In the genomic region with DNA sequence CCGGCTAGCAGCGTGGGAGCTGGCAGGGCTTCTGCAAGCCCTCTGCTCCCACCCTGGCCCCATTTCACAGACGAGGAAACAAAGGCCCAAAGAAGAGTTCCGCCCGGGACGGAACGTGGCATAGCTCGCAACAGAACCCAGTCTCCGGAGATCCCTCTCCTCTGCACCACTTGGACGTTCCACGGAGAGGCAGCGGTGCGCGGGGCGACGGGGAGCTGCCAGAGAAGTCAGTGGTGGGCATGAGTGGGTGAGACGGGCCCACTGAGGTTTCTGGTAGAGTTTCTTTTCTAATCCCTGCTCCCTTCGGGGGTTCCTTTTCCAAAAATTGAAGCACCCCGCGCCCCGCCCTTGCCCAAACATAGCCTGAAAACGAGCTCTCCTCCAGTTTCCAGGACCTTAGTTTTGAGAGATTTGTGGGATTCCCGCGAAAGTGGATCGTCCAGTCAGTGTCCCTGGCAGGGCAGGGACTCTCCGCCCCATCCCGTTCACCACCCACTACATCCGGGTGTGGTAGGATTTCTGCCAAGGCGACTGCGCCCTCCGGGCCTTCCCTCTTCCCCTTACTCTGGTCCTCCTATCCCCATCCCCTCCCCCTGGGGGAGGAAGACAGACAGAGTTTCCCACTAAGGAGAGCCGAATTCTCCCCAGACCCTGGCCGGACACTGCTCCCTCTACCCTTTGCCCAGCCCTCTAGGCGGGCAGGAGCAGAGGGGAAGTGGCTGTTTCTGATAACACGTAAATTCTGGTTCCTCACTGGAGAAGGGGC, we compare ENCODE assay signal across 8 cellular contexts. TPM values are rescaled to one million over a fixed set of nuclear protein-coding genes. Genes with fewer than 3 reads are reported as not detected.
DNase-seq lines count a peak whose midpoint lies in the region; ATAC-seq, FAIRE-seq and TF ChIP-seq lines count a peak whose summit lies in the region.

No MANE protein-coding gene starts in this region.

- H3K27ac ChIP-seq in GM12878 (ENCODE audit: control insufficient read depth, insufficient read depth) (no peak overlapping the region), sigmoid colon (peak overlapping the region; percentile 88 to 94 (median 90))

- H3K4me2 ChIP-seq in GM12878 (ENCODE audit: control insufficient read depth, insufficient read depth) = peak overlapping the region; percentile 97

- intact Hi-C loops in Caco-2 (cut with micrococcal nuclease; ENCODE audit: unreplicated experiment) (loop anchor here (1.0 to 10.0 kb wide), 9 partner anchors 35 to 379 kb away; no protein-coding TSS in a partner anchor), GM12878 (cut with micrococcal nuclease; ENCODE audit: unreplicated experiment) (loop anchor here (1.0 to 5.0 kb wide), 3 partner anchors 56 to 247 kb away; no protein-coding TSS in a partner anchor), sigmoid colon (cut with DNase I) (loop anchor here (1.0 to 10.0 kb wide), 7 partner anchors 58 to 438 kb away; no protein-coding TSS in a partner anchor)

- no peak for TF ChIP-seq RAD21 in GM12878 (IDR thresholded peaks at IDR 0.05; ENCODE audit: insufficient read depth, low read depth, low read length)

- H3K9ac ChIP-seq in GM12878 (ENCODE audit: control insufficient read depth, insufficient read depth, low read length) = peak overlapping the region; percentile 65
- peak overlapping the region; percentile 60 for H3K9ac ChIP-seq in iPS-15b (ENCODE audit: low read depth, low read length)

- peak overlapping the region; percentile 89 for H3K4me3 Mint-ChIP-seq in Caco-2 (ENCODE audit: unreplicated experiment)

- 3% methylated on average over 29 of the region's 35 CpGs for WGBS in GM12878 (ENCODE audit: insufficient coverage, insufficient replicate concordance, low lambda C conversion rate, missing lambda C conversion rate)
- WGBS in sigmoid colon, 2 donors = 1 to 3% methylated on average over 35 of the region's 35 CpGs

- H3K27me3 Mint-ChIP-seq in Caco-2 (ENCODE audit: insufficient read depth, unreplicated experiment) = peaks cover 5% of the 10 kb centered on the region

- TF ChIP-seq CTCF in Caco-2 (IDR thresholded peaks at IDR 0.05; ENCODE audit: insufficient read depth in 1 of 2, low read depth in 1 of 2, low read length in 1 of 2, severe bottlenecking in 1 of 2, unreplicated experiment in 1 of 2) (no peak), GM12878 (IDR thresholded peaks at IDR 0.05 in 2 of 3, conservative IDR thresholded peaks at IDR 0.05 in 1 of 3; ENCODE audit: control insufficient read depth in 2 of 3, extremely low read depth in 1 of 3, insufficient read depth in 1 of 3, low read depth in 3 of 3, low read length in 3 of 3) (no peak), sigmoid colon (IDR thresholded peaks at IDR 0.05) (peak in 1 of 4 experiments; percentile 35)

- H3K27ac Mint-ChIP-seq in Caco-2 (ENCODE audit: unreplicated experiment) = no peak overlapping the region

- SMC1A ChIA-PET in GM12878 (lab: Charles Lee; ENCODE audit: uncharacterized antibody, unreplicated experiment) = interaction anchor here (0.8 to 4.2 kb wide), 13 partner anchors 19 to 379 kb away, joined by 3 to 76 read pairs (median 6); no protein-coding TSS in a partner anchor

- ATAC-seq in GM21381 (IDR thresholded peaks at IDR 0.05; ENCODE audit: unreplicated experiment) (peak; percentile 15), GM12878 (peak; percentile 45)

- in situ Hi-C loops in GM12878 (cut with MboI) = no loop called here

- H3K4me1 Mint-ChIP-seq in Caco-2 (ENCODE audit: low read depth, unreplicated experiment) = peaks cover 14% of the 10 kb centered on the region

- H3K9me3 ChIP-seq in Caco-2 (no peaks in the 10 kb centered on the region), GM12878 (replicated peaks; ENCODE audit: control insufficient read depth, insufficient read depth, low read length) (no peaks in the 10 kb centered on the region), iPS-15b (ENCODE audit: control insufficient read depth, insufficient read depth, low read length) (no peaks in the 10 kb centered on the region), sigmoid colon (no peaks in the 10 kb centered on the region)

- H3K4me1 ChIP-seq in Caco-2 (peaks cover 16% of the 10 kb centered on the region), GM12878 (ENCODE audit: control insufficient read depth, insufficient read depth, low read length) (peaks cover 24% of the 10 kb centered on the region), iPS-15b (ENCODE audit: control insufficient read depth, insufficient read depth, low read length) (peaks cover 14% of the 10 kb centered on the region), sigmoid colon (peaks cover 0 to 34% (median 29%) of the 10 kb centered on the region in 4 donors)

- H2AFZ ChIP-seq in GM12878 (ENCODE audit: control insufficient read depth, low read depth, low read length) = peak overlapping the region; percentile 95

- DNase-seq in Caco-2 (no peak), LoVo (ENCODE audit: low spot score) (peak; percentile 47), GM12878 (ENCODE audit: low read depth, low spot score) (no peak), sigmoid colon (peak; percentile 81), NCI-H146 (lab: John Stamatoyannopoulos, UW) (no peak), NCI-H2196 (lab: John Stamatoyannopoulos, UW; ENCODE audit: unreplicated experiment) (no peak)

- H3K27me3 ChIP-seq in Caco-2 (replicated peaks; ENCODE audit: control insufficient read depth, insufficient read depth, low read length) (no peaks in the 10 kb centered on the region), GM12878 (replicated peaks in 1 of 2; ENCODE audit: control insufficient read depth in 2 of 2, insufficient read depth in 2 of 2, low read length in 1 of 2) (peaks cover 0 to 7% of the 10 kb centered on the region in 2 experiments; a peak in 2 of 4 replicates), iPS-15b (ENCODE audit: control insufficient read depth, insufficient read depth, low read length) (peaks cover 16% of the 10 kb centered on the region), sigmoid colon (no peaks in the 10 kb centered on the region)

- peaks cover 15% of the 10 kb centered on the region for H3K79me2 ChIP-seq in GM12878 (ENCODE audit: control insufficient read depth, insufficient read depth, low read length)

- CTCF ChIA-PET in Caco-2 (lab: Charles Lee) (interaction anchor here (0.5 to 3.0 kb wide), 45 partner anchors 9 to 594 kb away, joined by 3 to 48 read pairs (median 6); no protein-coding TSS in a partner anchor), GM12878 (lab: Yijun Ruan, JAX) (interaction anchor here (0.6 to 10.3 kb wide), 40 partner anchors 8 to 573 kb away, joined by 3 to 214 read pairs (median 4); no protein-coding TSS in a partner anchor)

- peak; percentile 13 for FAIRE-seq in GM12878 (lab: Jason Lieb, UNC)

- POLR2A ChIA-PET in Caco-2 (lab: Charles Lee) (interaction anchor here (0.6 to 1.4 kb wide), 5 partner anchors 9 to 133 kb away, joined by 3 to 6 read pairs (median 3); no protein-coding TSS in a partner anchor), GM12878 (lab: Charles Lee) (interaction anchor here (0.5 to 7.3 kb wide), 11 partner anchors 10 to 879 kb away, joined by 3 to 74 read pairs (median 4); no protein-coding TSS in a partner anchor)

- H3K9me3 Mint-ChIP-seq in Caco-2 (ENCODE audit: unreplicated experiment) = no peaks in the 10 kb centered on the region

- 0 out of 2 replicates have a peak, but pooled peaks cover 1% of the 10 kb centered on the region for H3K36me3 ChIP-seq in Caco-2 (ENCODE audit: control insufficient read depth, insufficient read depth, low read length)
- no peaks in the 10 kb centered on the region for H3K36me3 ChIP-seq in GM12878 (ENCODE audit: control insufficient read depth in 2 of 2, insufficient read depth in 2 of 2, low read length in 1 of 2)
- no peaks in the 10 kb centered on the region for H3K36me3 ChIP-seq in iPS-15b (ENCODE audit: control insufficient read depth, insufficient read depth, low read length)
- no peaks in the 10 kb centered on the region for H3K36me3 ChIP-seq in sigmoid colon

- TF ChIP-seq EP300 in GM12878 (IDR thresholded peaks at IDR 0.05; ENCODE audit: borderline replicate concordance in 1 of 2, control insufficient read depth in 1 of 2, low read depth in 2 of 2, low read length in 2 of 2) (no peak), sigmoid colon (IDR thresholded peaks at IDR 0.05) (no peak)

- BruUV-seq in Caco-2 (replicated peaks; lab: Mats Ljungman, UMichigan) (no TSS peak), GM12878 (replicated peaks; lab: Mats Ljungman, UMichigan) (TSS peak; percentile 60)

- no peak for TF ChIP-seq POLR2A in GM12878 (IDR thresholded peaks at IDR 0.05; ENCODE audit: low read depth, low read length)
- TF ChIP-seq POLR2A in sigmoid colon (IDR thresholded peaks at IDR 0.05) = no peak

- H3K4me3 ChIP-seq in Caco-2 (ENCODE audit: low read depth, low read length) = peak overlapping the region; percentile 87
- peak overlapping the region; percentile 86 for H3K4me3 ChIP-seq in GM12878
- peak overlapping the region; percentile 92 for H3K4me3 ChIP-seq in iPS-15b (ENCODE audit: low read depth, low read length)
- H3K4me3 ChIP-seq in sigmoid colon = peak overlapping the region; percentile 56 to 83 (median 70)

- H4K20me1 ChIP-seq in GM12878 (ENCODE audit: control insufficient read depth, insufficient read depth) = no peaks in the 10 kb centered on the region

- RAD21 ChIA-PET in GM12878 (lab: Charles Lee; ENCODE audit: unreplicated experiment) = interaction anchor here (0.8 to 9.2 kb wide), 24 partner anchors 8 to 379 kb away, joined by 3 to 192 read pairs (median 8); no protein-coding TSS in a partner anchor

- peaks cover 6% of the 10 kb centered on the region for H3K36me3 Mint-ChIP-seq in Caco-2 (ENCODE audit: insufficient read depth, unreplicated experiment)

TF ChIP-seq in GM12878, 131 proteins besides CTCF, POLR2A, EP300 and RAD21 (continues in another document):
- TF ChIP-seq ZBED1 (IDR thresholded peaks at IDR 0.05; ENCODE audit: borderline replicate concordance) = no peak

RNA-seq across cellular contexts. Expression of gene NECTIN1, which starts 0.8 kb away (rescaled TPM):
- 60.1 and 63.6 TPM in 2 replicates for total RNA-seq in Caco-2 (2022)
- 28.9 and 37.4 TPM in 2 replicates for total RNA-seq in GM12878 (2013; cell fraction: nucleolus; rRNA removed)
- 2.3 and 2.4 TPM in 2 replicates for total RNA-seq in GM12878 (2014; rRNA removed)
- total RNA-seq in GM12878 (2014; rRNA removed; fragmentation: Illumina TruSeq; extraction: Trizol) = 1.4 and 2.4 TPM in 2 replicates
- 7.5 and 8.7 TPM in 2 replicates for total RNA-seq in GM12878 (2021)
- 6.9 TPM for polyA plus RNA-seq in GM12878 (2011; ENCODE audit: low read depth)
- polyA plus RNA-seq in GM12878 (2011; rRNA removed) = 3.8 and 9.2 TPM in 2 replicates
- 10.4 and 13.9 TPM in 2 replicates for polyA plus RNA-seq in GM12878 (2011; cell fraction: cytosol; rRNA removed)
- 13.1 and 14.9 TPM in 2 replicates for polyA plus RNA-seq in GM12878 (2011; cell fraction: nucleus; rRNA removed)
- polyA plus RNA-seq in GM12878 (2012) = 16.1 and 16.9 TPM in 2 replicates
- polyA plus RNA-seq in GM12878 (2014; fragmentation: Illumina TruSeq; extraction: Trizol) = 2.3 and 4.5 TPM in 2 replicates
- polyA plus RNA-seq in GM12878 (2014; fragmentation: Nextera tagmentation; extraction: Ambion mirVana) = 1 to 10 TPM; 1.4 to 1.5 TPM
- polyA plus RNA-seq in GM12878 (2014; rRNA removed) = 2.9 and 4.1 TPM in 2 replicates
- polyA plus RNA-seq in GM12878 (2016; fragmentation: Nextera tagmentation; extraction: Ambion mirVana) = 1 to 10 TPM in 1 of 2 experiments, under 1 TPM in 1; 0.97 to 1.4 TPM
- polyA minus RNA-seq in GM12878 (2011; rRNA and poly(A)+ RNA removed) = 15.3 and 21.6 TPM in 2 replicates
- polyA minus RNA-seq in GM12878 (2011; cell fraction: cytosol; rRNA and poly(A)+ RNA removed) = 12.3 and 12.7 TPM in 2 replicates
- 11.2 and 13.6 TPM in 2 replicates for polyA minus RNA-seq in GM12878 (2011; cell fraction: nucleus; rRNA and poly(A)+ RNA removed)
- total RNA-seq in sigmoid colon = 1 to 10 TPM in 3 of 4 donors, under 1 TPM in 1; 0.16 to 1.7 (median 1.1) TPM
- 10 to 100 TPM in 1 of 3 donors, 1 to 10 TPM in 2; 2.8 to 19.0 (median 6.6) TPM for polyA plus RNA-seq in sigmoid colon

Comparison
In these comparisons a context has a peak if more than half of its experiments do, and no peak if none do; other contexts are left out.
1. DNase-seq: peak in LoVo (single experiment) and sigmoid colon (single experiment); none in Caco-2 (0 of 2), GM12878 (single experiment), NCI-H146 (single experiment) and NCI-H2196 (single experiment).
2. Peak in every context shown above with its lines, with median percentiles within 50 percentile points of each other: H3K4me3 ChIP-seq.